14 cellular contexts compared by ENCODE assay signal in the genomic region with DNA sequence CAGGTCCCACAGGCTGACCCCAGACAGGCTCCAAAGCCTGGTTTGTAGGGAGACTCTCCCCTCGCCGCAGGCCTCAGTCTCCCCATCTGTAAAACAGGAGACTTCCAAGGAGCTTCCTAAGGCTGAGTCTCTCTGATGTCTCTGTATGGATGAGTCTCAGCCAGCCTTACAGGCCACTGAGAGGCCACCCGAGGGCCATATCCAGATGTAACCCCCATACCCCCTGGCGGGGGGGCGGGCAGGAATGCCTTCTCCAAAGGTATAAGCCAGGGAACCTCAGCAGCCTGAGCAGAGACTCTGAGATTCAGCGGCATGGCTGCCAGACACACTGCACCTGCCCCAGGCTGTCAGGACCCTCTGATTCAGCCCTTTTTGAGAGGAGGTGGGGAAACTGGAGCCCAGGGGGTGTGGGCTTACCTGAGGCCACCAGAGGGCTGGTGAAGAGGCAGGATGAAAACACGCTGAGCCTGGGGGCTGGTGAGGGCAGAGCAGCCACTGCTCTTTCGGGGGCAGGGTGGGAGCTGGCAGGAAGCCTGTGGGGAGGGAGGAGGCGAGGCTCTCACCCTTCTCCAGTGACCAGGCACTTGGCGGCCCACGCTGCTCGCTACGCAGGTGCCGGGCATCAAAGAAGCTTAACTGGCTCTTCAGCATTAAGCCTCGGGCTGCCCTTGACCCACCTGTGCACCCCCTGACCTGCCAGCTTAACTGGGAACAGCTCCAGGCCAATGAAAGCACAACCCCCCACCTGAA. TPM values are rescaled to one million over a fixed set of nuclear protein-coding genes. Genes with fewer than 3 reads are reported as not detected.
DNase-seq lines count a peak whose midpoint lies in the region; ATAC-seq, FAIRE-seq and TF ChIP-seq lines count a peak whose summit lies in the region.
"Had no signal": no experiment of that assay in that cellular context is flagged by ENCODE, and none has a peak within 500 bp of the region (broad histone marks: within the 10 kb centered on the region; RNA-seq: fewer than 3 reads in every experiment).

No MANE protein-coding gene starts in this region.

- no peaks in the 10 kb centered on the region for H3K9me2 ChIP-seq in Loucy (replicated peaks; ENCODE audit: low read depth, low read length)

- H3K9me3 ChIP-seq in Loucy (ENCODE audit: insufficient read depth, low read depth, low read length) (no peaks in the 10 kb centered on the region), H1 (ENCODE audit: insufficient read depth in 2 of 2, low read depth in 1 of 2, low read length in 1 of 2) (no peaks in the 10 kb centered on the region)

- H3F3A ChIP-seq in Loucy (ENCODE audit: low read depth), result no peaks in the 10 kb centered on the region

- TF ChIP-seq RAD21 in H1 (IDR thresholded peaks at IDR 0.05 in 1 of 2, conservative IDR thresholded peaks at IDR 0.05 in 1 of 2; ENCODE audit: low read depth in 2 of 2, low read length in 2 of 2), result peak in 1 of 2 experiments; percentile 31; a peak in 1 of 4 replicates

- CTCF ChIA-PET in H1 (lab: Charles Lee; ENCODE audit: partially characterized antibody), result interaction anchor here (0.6 to 6.0 kb wide), 12 partner anchors 9 to 316 kb away, joined by 3 to 44 read pairs (median 4); no protein-coding TSS in a partner anchor

- H2BK5ac ChIP-seq in H1 (ENCODE audit: low read depth, low read length), result peak overlapping the region; percentile 41; the same call in 1 of the 2 replicates

- no peaks in the 10 kb centered on the region for H3K23me2 ChIP-seq in H1 (ENCODE audit: low read depth, low read length)

- no peak overlapping the region for H2BK12ac ChIP-seq in H1 (ENCODE audit: low read depth, low read length)

- 0 out of 2 replicates have a peak overlapping the region, but pooled peaks have one; percentile 6 for H2BK15ac ChIP-seq in H1 (ENCODE audit: low read length)

- H3K4me1 ChIP-seq in Loucy (ENCODE audit: insufficient read depth, low read length, poor library complexity, severe bottlenecking) (peaks cover 26% of the 10 kb centered on the region), H1 (replicated peaks in 1 of 4; ENCODE audit: control insufficient read depth in 3 of 4, insufficient read depth in 4 of 4, low read length in 3 of 4) (peaks cover 7 to 21% (median 15%) of the 10 kb centered on the region in 4 experiments)
- H3K4me1 ChIP-seq: parathyroid adenoma had no signal

- H3K36me3 ChIP-seq in Loucy (ENCODE audit: insufficient read depth, low read length) (no peaks in the 10 kb centered on the region), H1 (ENCODE audit: control insufficient read depth in 2 of 4, insufficient read depth in 4 of 4, low read length in 3 of 4) (no peaks in the 10 kb centered on the region; a peak in 1 of 8 replicates)

- ATAC-seq in HG02870 (IDR thresholded peaks at IDR 0.05; ENCODE audit: unreplicated experiment), result no peak

- H2AK5ac ChIP-seq in H1 (ENCODE audit: low read depth, low read length), result no peak overlapping the region

- no peak overlapping the region for H3K23ac ChIP-seq in H1 (ENCODE audit: insufficient read length)

- no peak overlapping the region for H4K91ac ChIP-seq in H1 (replicated peaks; ENCODE audit: insufficient read length, low read length)

- POLR2A ChIA-PET in H1 (lab: Charles Lee; ENCODE audit: partially characterized antibody), result interaction anchor here (1.0 kb wide), 1 partner anchor 16 kb away, joined by 4 read pairs; no protein-coding TSS in a partner anchor

- intact Hi-C loops in posterior vena cava (cut with DNase I), result no loop called here

- H3K79me1 ChIP-seq in H1 (ENCODE audit: low read depth, low read length), result no peaks in the 10 kb centered on the region

- H3K27me3 ChIP-seq in Loucy (ENCODE audit: insufficient read depth, low read length, poor library complexity, severe bottlenecking) (no peaks in the 10 kb centered on the region), H1 (replicated peaks in 1 of 4; ENCODE audit: control insufficient read depth in 3 of 4, extremely low read depth in 1 of 4, insufficient read depth in 3 of 4, low read length in 3 of 4) (peaks cover 0 to 7% (median 4%) of the 10 kb centered on the region in 4 experiments; a peak in 3 of 7 replicates)

- FAIRE-seq in H1 (lab: Jason Lieb, UNC), result no peak
- FAIRE-seq: HTR-8/SVneo had no signal

- H3K14ac ChIP-seq in H1 (ENCODE audit: insufficient read length), result no peak overlapping the region

- H3K9ac ChIP-seq in Loucy (ENCODE audit: low read depth, low read length, poor library complexity, severe bottlenecking) (peak overlapping the region; percentile 50), H1 (replicated peaks in 1 of 4; ENCODE audit: extremely low read depth in 1 of 4, low read depth in 3 of 4, low read length in 3 of 4) (no peak overlapping the region)
- H3K9ac ChIP-seq: parathyroid adenoma had no signal

- H3K4me3 ChIP-seq in Loucy (ENCODE audit: low read length, poor library complexity, severe bottlenecking), result no peak overlapping the region
- no peak overlapping the region for H3K4me3 ChIP-seq in H1 (ENCODE audit: extremely low read depth in 1 of 4, insufficient read depth in 2 of 4, low read depth in 3 of 4, low read length in 4 of 4)
- H3K4me3 ChIP-seq: SK-N-MC had no signal

- 64% methylated on average over 14 of the region's 15 CpGs; no CpG with 5 or more reads in 1 of the 2 experiments for WGBS in H1 (ENCODE audit: extremely low coverage in 1 of 2, insufficient coverage in 1 of 2, insufficient read length in 1 of 2, insufficient replicate concordance in 2 of 2, low coverage in 1 of 2, low lambda C conversion rate in 2 of 2, missing lambda C conversion rate in 1 of 2), 2 experiments

- H3K4me2 ChIP-seq in Loucy (ENCODE audit: low read depth, low read length, poor library complexity, severe bottlenecking), result peak overlapping the region; percentile 64
- peak overlapping the region in 1 of 2 experiments; percentile 18; a peak in 2 of 4 replicates for H3K4me2 ChIP-seq in H1 (ENCODE audit: insufficient read depth in 1 of 2, low read depth in 2 of 2, low read length in 2 of 2)

- no peak for TF ChIP-seq EP300 in H1 (IDR thresholded peaks at IDR 0.05; ENCODE audit: borderline replicate concordance in 1 of 2, low read depth in 2 of 2, low read length in 2 of 2)

- H3K27ac ChIP-seq in H1 (ENCODE audit: low read depth, low read length), result no peak overlapping the region
- H3K27ac ChIP-seq: C4-2B, parathyroid adenoma, SK-N-MC had no signal

- H2AFZ ChIP-seq in Loucy (ENCODE audit: low read length) (peak overlapping the region; percentile 48; the same call in 1 of the 2 replicates), H1 (ENCODE audit: low read length) (no peak overlapping the region)
- H2AFZ ChIP-seq: parathyroid adenoma had no signal

- H3K4ac ChIP-seq in H1 (replicated peaks; ENCODE audit: insufficient read length, low read depth, low read length), result no peak overlapping the region

- peak; percentile 21 for DNase-seq in DMS79 (lab: John Stamatoyannopoulos, UW)
- peak in 1 of 2 experiments; percentile 61 for DNase-seq in H1 (ENCODE audit: low read depth in 1 of 2, low spot score in 2 of 2)
- peak; percentile 76 for DNase-seq in posterior vena cava (ENCODE audit: low spot score)
- DNase-seq in NCI-H345 treated with DMSO at 0.1 percent for 48 hours (lab: John Stamatoyannopoulos, UW; ENCODE audit: unreplicated experiment), result no peak
- DNase-seq in GF-D8 (lab: John Stamatoyannopoulos, UW), result no peak
- DNase-seq: activated effector memory CD4-positive, alpha-beta T cell treated with anti-CD3 and anti-CD28 coated beads, Interleukin-2, amount 50 U/mL, for 16 hours; MM.1S; substantia nigra had no signal

- no peak overlapping the region for H3K56ac ChIP-seq in H1 (replicated peaks; ENCODE audit: insufficient read length, low read depth, low read length)

- H3K79me2 ChIP-seq in Loucy (ENCODE audit: insufficient read depth, low read length), result no peaks in the 10 kb centered on the region
- H3K79me2 ChIP-seq in H1 (ENCODE audit: control insufficient read depth in 1 of 2, insufficient read depth in 2 of 2, low read length in 2 of 2), result no peaks in the 10 kb centered on the region
- H3K79me2 ChIP-seq: parathyroid adenoma had no signal

- H2BK20ac ChIP-seq in H1 (ENCODE audit: low read length), result 0 out of 2 replicates have a peak overlapping the region, but pooled peaks have one; percentile 25

- no peak overlapping the region for H4K5ac ChIP-seq in H1 (ENCODE audit: insufficient read length, low read depth, low read length)

- H3K18ac ChIP-seq in H1 (ENCODE audit: extremely low read depth, low read length), result no peak overlapping the region; the same call in 1 of the 2 replicates

- H4K8ac ChIP-seq in H1 (ENCODE audit: extremely low read depth, insufficient read depth, low read length), result no peak overlapping the region

- no peak for TF ChIP-seq POLR2A in H1 (IDR thresholded peaks at IDR 0.05; ENCODE audit: control extremely low read depth in 1 of 2, low read depth in 2 of 2, low read length in 2 of 2)

- no peak overlapping the region for H2BK120ac ChIP-seq in H1 (replicated peaks; ENCODE audit: low read depth, low read length)

- TF ChIP-seq CTCF in Loucy (conservative IDR thresholded peaks at IDR 0.05; ENCODE audit: low read length), result peak; percentile 34; the same call in 1 of the 2 replicates
- peak in 2 of 3 experiments; percentile 5 to 39; a peak in 2 of 4 replicates for TF ChIP-seq CTCF in H1 (IDR thresholded peaks at IDR 0.05; ENCODE audit: control extremely low read depth in 1 of 3, insufficient read depth in 1 of 3, low read depth in 1 of 3, low read length in 3 of 3)

- H4K20me1 ChIP-seq in Loucy (ENCODE audit: insufficient read depth, low read length, poor library complexity, severe bottlenecking) (no peaks in the 10 kb centered on the region), H1 (replicated peaks in 1 of 2; ENCODE audit: control insufficient read depth in 1 of 2, insufficient read depth in 2 of 2, low read length in 2 of 2) (no peaks in the 10 kb centered on the region)

RNA-seq across cellular contexts. Expression of a gene that starts 5.5 kb away (rescaled TPM):
- total RNA-seq in H1 (2021; fragmentation: NEBNext Ultra II Directional; extraction: Animal tissue kit (Norgen Biotek cat#: 25700)), result 5.5 and 6.2 TPM in 2 replicates
- polyA plus RNA-seq in H1 (2011; rRNA removed), result 35.4 and 36.0 TPM in 2 replicates
- polyA plus RNA-seq in H1 (2011; cell fraction: cytosol; rRNA removed), result 22.6 TPM
- 16.8 TPM for polyA plus RNA-seq in H1 (2011; cell fraction: nucleus; rRNA removed)
- 6.3 to 11.3 TPM (median 8.3 TPM) in 4 replicates for polyA plus RNA-seq in H1 (2012, experiment 1 of 2)
- 10.7 TPM for polyA plus RNA-seq in H1 (2012, experiment 2 of 2)
- polyA plus RNA-seq in H1 (2013, experiment 1 of 2), result 8.2 TPM
- polyA plus RNA-seq in H1 (2013, experiment 2 of 2), result 9.4 TPM
- 5.2 and 7.2 TPM in 2 replicates for polyA minus RNA-seq in H1 (2011; rRNA and poly(A)+ RNA removed)
- 8.8 TPM for polyA minus RNA-seq in H1 (2011; cell fraction: cytosol; rRNA and poly(A)+ RNA removed)
- 7.3 TPM for polyA minus RNA-seq in H1 (2011; cell fraction: nucleus; rRNA and poly(A)+ RNA removed)
- total RNA-seq in posterior vena cava, result 1 to 10 TPM; 1.4 to 5.2 TPM

RNA-seq across cellular contexts. Expression of a gene that starts 43.1 kb away (rescaled TPM):
- 21.2 and 27.7 TPM in 2 replicates for total RNA-seq in H1 (2021; fragmentation: NEBNext Ultra II Directional; extraction: Animal tissue kit (Norgen Biotek cat#: 25700))
- polyA plus RNA-seq in H1 (2011; rRNA removed), result 112 and 144 TPM in 2 replicates
- 66.2 TPM for polyA plus RNA-seq in H1 (2011; cell fraction: cytosol; rRNA removed)
- 57.8 TPM for polyA plus RNA-seq in H1 (2011; cell fraction: nucleus; rRNA removed)
- 13.4 to 28.1 TPM (median 26.0 TPM) in 4 replicates for polyA plus RNA-seq in H1 (2012, experiment 1 of 2)
- 36.2 TPM for polyA plus RNA-seq in H1 (2012, experiment 2 of 2)
- 30.6 TPM for polyA plus RNA-seq in H1 (2013, experiment 1 of 2)
- 30.0 TPM for polyA plus RNA-seq in H1 (2013, experiment 2 of 2)
- polyA minus RNA-seq in H1 (2011; rRNA and poly(A)+ RNA removed), result 11.7 and 13.5 TPM in 2 replicates
- polyA minus RNA-seq in H1 (2011; cell fraction: cytosol; rRNA and poly(A)+ RNA removed), result 12.4 TPM
- polyA minus RNA-seq in H1 (2011; cell fraction: nucleus; rRNA and poly(A)+ RNA removed), result 10.4 TPM
- total RNA-seq in posterior vena cava, result 10 to 100 TPM; 40.8 to 43.0 TPM

Comparison
In these comparisons a context has a peak if more than half of its experiments do, and no peak if none do; other contexts are left out.
1. DNase-seq: peak in DMS79 (single experiment) and posterior vena cava (single experiment); none in NCI-H345 treated with DMSO at 0.1 percent for 48 hours (single experiment) and GF-D8 (single experiment).